ENCODE assay signal across 10 cellular contexts in genomic region chr5:40578501-40579451, GRCh38.
A peak's percentile ranks its signal among the peaks of the same experiment; 100 is the strongest.
DNase-seq lines count a peak whose midpoint lies in the region; ATAC-seq and TF ChIP-seq lines count a peak whose summit lies in the region.
"Had no signal": no experiment of that assay in that cellular context is flagged by ENCODE, and none has a peak within 500 bp of the region (broad histone marks: within the 10 kb centered on the region; RNA-seq: fewer than 3 reads in every experiment).

No MANE protein-coding gene starts in this region.

- DNase-seq in activated CD4-positive, CD25-positive, alpha-beta regulatory T cell (lab: John Stamatoyannopoulos, UW), result no peak
- DNase-seq in activated CD8-positive, alpha-beta memory T cell treated with anti-CD3 and anti-CD28 coated beads, Interleukin-2, amount 50 U/mL, for 24 hours (ENCODE audit: extremely low read depth), result peak; percentile 15
- peak; percentile 37 to 60 for DNase-seq in stimulated activated CD4-positive, alpha-beta T cell treated with anti-CD3 and anti-CD28 coated beads, Interleukin-4, amount 100 ng/mL, for 48 hours (ENCODE audit: low read depth in 2 of 2)
- DNase-seq in AG08396 (ENCODE audit: low spot score), result no peak
- DNase-seq in stomach, result no peak
- DNase-seq in D341Med (ENCODE audit: low spot score), result no peak

- no peaks in the 10 kb centered on the region for H3K4me1 ChIP-seq in stomach

- no peak overlapping the region for H3K27ac ChIP-seq in stomach
- H3K27ac ChIP-seq: 22Rv1, SK-N-MC had no signal

- no peak for TF ChIP-seq POLR2A in stomach (IDR thresholded peaks at IDR 0.05)

- no peaks in the 10 kb centered on the region for H3K27me3 ChIP-seq in stomach

- H3K4me3 ChIP-seq in stomach, result no peak overlapping the region
- H3K4me3 ChIP-seq: SK-N-MC had no signal

- no peak for TF ChIP-seq EP300 in stomach (IDR thresholded peaks at IDR 0.05)

- WGBS in stomach, 5 donors, result 69 to 77% (median 72%) methylated on average over 9 of the region's 9 CpGs

- peak; percentile 94 to 96 for ATAC-seq in activated CD4-positive, CD25-positive, alpha-beta regulatory T cell treated with anti-CD3 and anti-CD28 coated beads, Interleukin-2, amount 50 U/mL, for 24 hours
- ATAC-seq in HG03097 (IDR thresholded peaks at IDR 0.05; ENCODE audit: low FRiP score, unreplicated experiment), result peak; percentile 77

- H3K9me3 ChIP-seq in stomach, result no peaks in the 10 kb centered on the region

- H3K36me3 ChIP-seq in stomach, result no peaks in the 10 kb centered on the region

- intact Hi-C loops in stomach (cut with DNase I; ENCODE audit: low total_unique reads), result no loop called here

- TF ChIP-seq CTCF in stomach (IDR thresholded peaks at IDR 0.05), result no peak

Comparison
In these comparisons a context has a peak if more than half of its experiments do, and no peak if none do; other contexts are left out.
1. DNase-seq: peak in activated CD8-positive, alpha-beta memory T cell treated with anti-CD3 and anti-CD28 coated beads, Interleukin-2, amount 50 U/mL, for 24 hours (single experiment) and stimulated activated CD4-positive, alpha-beta T cell treated with anti-CD3 and anti-CD28 coated beads, Interleukin-4, amount 100 ng/mL, for 48 hours (2 of 2); none in activated CD4-positive, CD25-positive, alpha-beta regulatory T cell (0 of 4), AG08396 (single experiment), stomach (single experiment) and D341Med (single experiment).